8 cellular contexts compared by ENCODE assay signal in genomic region chr5:144467795-144468194, GRCh38.
DNase-seq lines count a peak whose midpoint lies in the region; ATAC-seq, FAIRE-seq and TF ChIP-seq lines count a peak whose summit lies in the region.

No MANE protein-coding gene starts in this region.

- no peak for TF ChIP-seq EP300 in A549 (IDR thresholded peaks at IDR 0.05)

- H2AFZ ChIP-seq in H9 (ENCODE audit: low read length) (peak overlapping the region; percentile 91), PC-9 (no peak overlapping the region)

- no peak overlapping the region for H4K5ac ChIP-seq in H9 (ENCODE audit: insufficient read length, low read depth, low read length)

- no peak overlapping the region for H3K4ac ChIP-seq in H9 (ENCODE audit: low read depth, low read length)

- no peak for TF ChIP-seq POLR2A in A549 (IDR thresholded peaks at IDR 0.05; ENCODE audit: low read length)

- TF ChIP-seq RAD21 in A549 (conservative IDR thresholded peaks at IDR 0.05 in 1 of 2, IDR thresholded peaks at IDR 0.05 in 1 of 2): peak; percentile 38 to 48; a peak in 3 of 5 replicates

- no peak overlapping the region for H3K23ac ChIP-seq in H9 (ENCODE audit: insufficient read length, low read depth, low read length)

- H3K36me3 Mint-ChIP-seq in H9 (ENCODE audit: insufficient read depth in 1 of 3, low read depth in 3 of 3): 0 out of 7 replicates have a peak, but pooled peaks cover 0 to 3% (median 0%) of the 10 kb centered on the region in 3 experiments

- no peak overlapping the region for H3K9ac ChIP-seq in H9 (ENCODE audit: extremely low read depth, insufficient read length, low read length)

- POLR2A ChIA-PET in A549 (lab: Yijun Ruan, JAX): no interaction called here
- POLR2A ChIA-PET in PC-9 (lab: Charles Lee; ENCODE audit: unreplicated experiment): no interaction called here

- H2BK120ac ChIP-seq in H9 (ENCODE audit: low read depth, low read length, poor library complexity, severe bottlenecking): no peak overlapping the region

- H3K4me1 ChIP-seq in A549 (no peaks in the 10 kb centered on the region), H9 (ENCODE audit: insufficient read depth, low read length) (no peaks in the 10 kb centered on the region), PC-9 (replicated peaks; ENCODE audit: insufficient read depth) (no peaks in the 10 kb centered on the region)

- peak; percentile 42; the same call in 2 of the 3 replicates for TF ChIP-seq CTCF in A549 (IDR thresholded peaks at IDR 0.05)
- peak; percentile 74 for TF ChIP-seq CTCF in H9 (conservative IDR thresholded peaks at IDR 0.05)
- TF ChIP-seq CTCF in PC-9 (conservative IDR thresholded peaks at IDR 0.05): peak; percentile 44; the same call in 1 of the 2 replicates
- TF ChIP-seq CTCF in foreskin fibroblast (IDR thresholded peaks at IDR 0.05; ENCODE audit: low read depth, low read length): peak; percentile 70

- H2BK15ac ChIP-seq in H9 (ENCODE audit: low read depth, low read length): no peak overlapping the region

- no peak overlapping the region for H2BK5ac ChIP-seq in H9 (ENCODE audit: insufficient read length, low read length)

- H3K27ac Mint-ChIP-seq in H9: peak overlapping the region; percentile 26 to 86 (median 55); a peak in 3 of 7 replicates

- no peak overlapping the region for H3K18ac ChIP-seq in H9 (ENCODE audit: insufficient read length, low read depth, low read length)

- no peak overlapping the region for H3K4me3 Mint-ChIP-seq in H9

- no peaks in the 10 kb centered on the region for H3K9me3 Mint-ChIP-seq in H9

- no peak for FAIRE-seq in A549 (lab: Jason Lieb, UNC)

- no peaks in the 10 kb centered on the region for H3K36me3 ChIP-seq in PC-9 (ENCODE audit: low read depth)

- H4K91ac ChIP-seq in H9 (ENCODE audit: insufficient read length, low read depth, low read length): no peak overlapping the region

- BruUV-seq in PC-9 (replicated peaks; lab: Mats Ljungman, UMichigan): no TSS peak

- H3K9me3 ChIP-seq in A549: no peaks in the 10 kb centered on the region
- no peaks in the 10 kb centered on the region for H3K9me3 ChIP-seq in H9 (ENCODE audit: control insufficient read depth, low read depth, low read length)
- no peaks in the 10 kb centered on the region for H3K9me3 ChIP-seq in PC-9 (ENCODE audit: insufficient read depth, low read depth)

- H3K56ac ChIP-seq in H9 (ENCODE audit: insufficient read length, low read depth, low read length): no peak overlapping the region

- H4K20me1 ChIP-seq in H9 (ENCODE audit: control insufficient read depth, insufficient read depth, insufficient read length): no peaks in the 10 kb centered on the region
- H4K20me1 ChIP-seq in PC-9 (ENCODE audit: insufficient read depth): no peaks in the 10 kb centered on the region

- H3K27ac ChIP-seq in A549 (no peak overlapping the region), H9 (ENCODE audit: insufficient read length, low read depth, low read length) (no peak overlapping the region), PC-9 (no peak overlapping the region)

- no peak overlapping the region for H3T11ph ChIP-seq in H9 (ENCODE audit: low read length)

- H2BK12ac ChIP-seq in H9 (ENCODE audit: insufficient read length, low read depth, low read length): no peak overlapping the region

- no peaks in the 10 kb centered on the region for H3K23me2 ChIP-seq in H9 (ENCODE audit: insufficient read length, low read depth, low read length, poor library complexity, severe bottlenecking)

- H3K27me3 ChIP-seq in H9 (ENCODE audit: insufficient read depth, low read length) (no peaks in the 10 kb centered on the region), PC-9 (ENCODE audit: insufficient read depth, low read depth) (no peaks in the 10 kb centered on the region)

- H3K9me2 ChIP-seq in PC-9 (ENCODE audit: insufficient read depth): no peaks in the 10 kb centered on the region

- no peak overlapping the region for H3K14ac ChIP-seq in H9 (ENCODE audit: insufficient read depth, low read length)

- no peaks in the 10 kb centered on the region for H3K27me3 Mint-ChIP-seq in H9 (ENCODE audit: low read depth)

- no peaks in the 10 kb centered on the region for H3K79me1 ChIP-seq in H9 (ENCODE audit: insufficient read depth, low read depth, low read length, poor library complexity, severe bottlenecking)

- peaks cover 10 to 14% of the 10 kb centered on the region in 2 experiments for H3K4me1 Mint-ChIP-seq in H9

- H2AK5ac ChIP-seq in H9 (ENCODE audit: insufficient read length, low read length): no peak overlapping the region

- no peak overlapping the region for H4K8ac ChIP-seq in H9 (replicated peaks; ENCODE audit: insufficient read length, low read depth, low read length)

- ATAC-seq in A549: peak; percentile 85 to 96
- no peak for ATAC-seq in GM19455 (IDR thresholded peaks at IDR 0.05; ENCODE audit: unreplicated experiment)

- intact Hi-C loops in PC-9 (cut with micrococcal nuclease; ENCODE audit: unreplicated experiment): loop anchor here (5.0 to 10.0 kb wide), 2 partner anchors 770 to 1357 kb away; no protein-coding TSS in a partner anchor

- DNase-seq in A549 (ENCODE audit: low read depth in 1 of 2, low spot score in 1 of 2): peak; percentile 9 to 39
- peak; percentile 76 for DNase-seq in H9
- DNase-seq in PC-9: no peak
- DNase-seq in foreskin fibroblast: peak in 1 of 2 donors; percentile 54
- peak; percentile 47 for DNase-seq in superior temporal gyrus (ENCODE audit: extremely low spot score)
- no peak for DNase-seq in stimulated activated CD4-positive, alpha-beta T cell treated with anti-CD3 and anti-CD28 coated beads, Interleukin-15, amount 100 ng/mL, for 24 hours
- DNase-seq in stimulated activated naive CD4-positive, alpha-beta T cell (lab: John Stamatoyannopoulos, UW): no peak

- H3K4me2 ChIP-seq in A549 (no peak overlapping the region), H9 (ENCODE audit: insufficient read depth, insufficient read length, low read length) (no peak overlapping the region), PC-9 (no peak overlapping the region)

- CTCF ChIA-PET in A549 (lab: Yijun Ruan, JAX) (interaction anchor here (0.9 to 1.3 kb wide), 7 partner anchors 12 to 1358 kb away, joined by 3 read pairs; no protein-coding TSS in a partner anchor), PC-9 (lab: Charles Lee) (no interaction called here)

- H3F3A ChIP-seq in PC-9 (ENCODE audit: insufficient read depth, low read depth): no peaks in the 10 kb centered on the region

- H3K79me2 ChIP-seq in H9 (ENCODE audit: insufficient read depth, low read length) (no peaks in the 10 kb centered on the region), PC-9 (ENCODE audit: low read depth) (no peaks in the 10 kb centered on the region)

- H3K4me3 ChIP-seq in A549 (no peak overlapping the region), PC-9 (no peak overlapping the region), foreskin fibroblast (ENCODE audit: low read depth in 1 of 2, low read length in 2 of 2) (no peak overlapping the region)

- H2BK20ac ChIP-seq in H9 (ENCODE audit: low read depth, low read length, poor library complexity, severe bottlenecking): no peak overlapping the region

- WGBS in A549 (ENCODE audit: missing lambda C conversion rate): 13% methylated on average over 2 of the region's 2 CpGs
- no CpG with 5 or more reads among the region's 2 CpGs for WGBS in H9 (ENCODE audit: extremely low coverage, insufficient read length, low lambda C conversion rate)

TF ChIP-seq in A549, 52 proteins besides CTCF, POLR2A, EP300 and RAD21:
- no peak for TF ChIP-seq EHMT2 (IDR thresholded peaks at IDR 0.05; ENCODE audit: low read depth)
- peak; percentile 18; the same call in 1 of the 3 replicates for TF ChIP-seq SMC3 (IDR thresholded peaks at IDR 0.05)

Comparison
In these comparisons a context has a peak if more than half of its experiments do, and no peak if none do; other contexts are left out.
1. DNase-seq: peak in A549 (2 of 2), H9 (single experiment) and superior temporal gyrus (single experiment); none in PC-9 (0 of 2), stimulated activated CD4-positive, alpha-beta T cell treated with anti-CD3 and anti-CD28 coated beads, Interleukin-15, amount 100 ng/mL, for 24 hours (single experiment) and stimulated activated naive CD4-positive, alpha-beta T cell (0 of 6).
2. Peak in every context shown above with its lines, with median percentiles within 50 percentile points of each other: CTCF ChIP-seq.